ENCODE assay signal across 29 cellular contexts in genomic region chr22:35681454-35682050, GRCh38. TPM values are rescaled to one million over a fixed set of nuclear protein-coding genes. Genes with fewer than 3 reads are reported as not detected.
DNase-seq lines count a peak whose midpoint lies in the region; ATAC-seq and TF ChIP-seq lines count a peak whose summit lies in the region.
"Had no signal": no experiment of that assay in that cellular context is flagged by ENCODE, and none has a peak within 500 bp of the region (broad histone marks: within the 10 kb centered on the region; RNA-seq: fewer than 3 reads in every experiment).

No MANE protein-coding gene starts in this region.

- H3K36me3 Mint-ChIP-seq in activated T-helper 1 cell treated with anti-CD3 and anti-CD28 coated beads, Interleukin-12 subunit alpha, Interleukin-12 subunit beta, Interleukin-2, Interleukin-4 antibody, amounts not matched to agents 30 ng/mL and 10 ng/mL and 1 ng/mL, durations not matched to agents 14 hours and 24 hours and 36 hours (ENCODE audit: low read depth), result peaks cover 17% of the 10 kb centered on the region
- H3K36me3 Mint-ChIP-seq: CD4-positive, CD25-positive, alpha-beta regulatory T cell had no signal

- no peak overlapping the region for H4K8ac ChIP-seq in trophoblast cell (ENCODE audit: low read depth, low read length)

- intact Hi-C loops in OCI-LY7 (cut with micrococcal nuclease; ENCODE audit: unreplicated experiment), result no loop called here
- intact Hi-C loops in activated T-helper 1 cell treated with anti-CD3 and anti-CD28 coated beads, Interleukin-12 subunit alpha, Interleukin-12 subunit beta, Interleukin-2, Interleukin-4 antibody, amounts not matched to agents 30 ng/mL and 10 ng/mL and 1 ng/mL, durations not matched to agents 14 hours and 24 hours and 36 hours (cut with micrococcal nuclease), result no loop called here

- H3K27me3 ChIP-seq in trophoblast cell (ENCODE audit: insufficient read depth, low read length), result no peaks in the 10 kb centered on the region
- H3K27me3 ChIP-seq: SJSA1 had no signal

- no peaks in the 10 kb centered on the region for H3K79me2 ChIP-seq in OCI-LY7 (ENCODE audit: insufficient read depth, low read depth, low read length)
- H3K79me2 ChIP-seq in trophoblast cell (ENCODE audit: control insufficient read depth, insufficient read depth, low read length, poor library complexity), result no peaks in the 10 kb centered on the region

- BruUV-seq in OCI-LY7 (replicated peaks; lab: Mats Ljungman, UMichigan), result no TSS peak

- H3K36me3 ChIP-seq in OCI-LY7 (ENCODE audit: insufficient read depth, low read length), result no peaks in the 10 kb centered on the region; the same call in 1 of the 2 replicates
- H3K36me3 ChIP-seq in trophoblast cell (ENCODE audit: control insufficient read depth in 1 of 2, insufficient read depth in 2 of 2, low read length in 2 of 2), result no peaks in the 10 kb centered on the region
- H3K36me3 ChIP-seq: SJSA1 had no signal

- H3K4me3 Mint-ChIP-seq in activated T-helper 1 cell treated with anti-CD3 and anti-CD28 coated beads, Interleukin-12 subunit alpha, Interleukin-12 subunit beta, Interleukin-2, Interleukin-4 antibody, amounts not matched to agents 30 ng/mL and 10 ng/mL and 1 ng/mL, durations not matched to agents 14 hours and 24 hours and 36 hours, result no peak overlapping the region
- H3K4me3 Mint-ChIP-seq: CD4-positive, CD25-positive, alpha-beta regulatory T cell had no signal

- H3K9ac ChIP-seq in trophoblast cell (ENCODE audit: low read length), result no peak overlapping the region

- no peaks in the 10 kb centered on the region for H4K20me1 ChIP-seq in OCI-LY7 (ENCODE audit: insufficient read depth, low read length)

- no peak overlapping the region for H3K27ac ChIP-seq in OCI-LY7 (ENCODE audit: low read depth, low read length, poor library complexity, severe bottlenecking)
- no peak overlapping the region for H3K27ac ChIP-seq in trophoblast cell (ENCODE audit: low read depth, low read length)
- H3K27ac ChIP-seq: 22Rv1, PC-9, SJSA1 had no signal

- H2BK12ac ChIP-seq in trophoblast cell (ENCODE audit: low read length), result no peak overlapping the region

- H3K4me2 ChIP-seq in OCI-LY7 (ENCODE audit: low read length) (no peak overlapping the region), trophoblast cell (ENCODE audit: low read length) (no peak overlapping the region)
- H3K4me2 ChIP-seq: PC-9 had no signal

- no peak overlapping the region for H2BK5ac ChIP-seq in trophoblast cell (ENCODE audit: low read depth, low read length, poor library complexity)

- H2AFZ ChIP-seq in OCI-LY7 (ENCODE audit: low read length) (no peak overlapping the region), trophoblast cell (ENCODE audit: insufficient read depth, low read length, poor library complexity) (no peak overlapping the region)
- H2AFZ ChIP-seq: PC-9 had no signal

- TF ChIP-seq CTCF in OCI-LY7 (conservative IDR thresholded peaks at IDR 0.05; ENCODE audit: low read length), result no peak

- peaks cover 3% of the 10 kb centered on the region for H3K79me1 ChIP-seq in trophoblast cell (ENCODE audit: low read length)

- H2BK120ac ChIP-seq in trophoblast cell (ENCODE audit: insufficient read depth, low read length, poor library complexity), result no peak overlapping the region

- H3K23ac ChIP-seq in trophoblast cell (ENCODE audit: low read length), result no peak overlapping the region

- no peak overlapping the region for H4K91ac ChIP-seq in trophoblast cell (ENCODE audit: low read depth, low read length)

- peaks cover 16% of the 10 kb centered on the region for H3K4me1 Mint-ChIP-seq in activated T-helper 1 cell treated with anti-CD3 and anti-CD28 coated beads, Interleukin-12 subunit alpha, Interleukin-12 subunit beta, Interleukin-2, Interleukin-4 antibody, amounts not matched to agents 30 ng/mL and 10 ng/mL and 1 ng/mL, durations not matched to agents 14 hours and 24 hours and 36 hours (ENCODE audit: low read depth)

- peaks cover 3% of the 10 kb centered on the region for H3K27me3 Mint-ChIP-seq in activated T-helper 1 cell treated with anti-CD3 and anti-CD28 coated beads, Interleukin-12 subunit alpha, Interleukin-12 subunit beta, Interleukin-2, Interleukin-4 antibody, amounts not matched to agents 30 ng/mL and 10 ng/mL and 1 ng/mL, durations not matched to agents 14 hours and 24 hours and 36 hours (ENCODE audit: insufficient read depth)
- H3K27me3 Mint-ChIP-seq: CD4-positive, CD25-positive, alpha-beta regulatory T cell had no signal

- H3K14ac ChIP-seq in trophoblast cell (ENCODE audit: low read length), result no peak overlapping the region

- no peak overlapping the region for H3K18ac ChIP-seq in trophoblast cell (ENCODE audit: low read length)

- no peak for ATAC-seq in GM21381 (IDR thresholded peaks at IDR 0.05; ENCODE audit: unreplicated experiment)
- ATAC-seq: GM12878, Right ventricle myocardium inferior had no signal

- CTCF ChIA-PET in OCI-LY7 (lab: Charles Lee; ENCODE audit: unreplicated experiment), result no interaction called here

- no peaks in the 10 kb centered on the region for H3K9me2 ChIP-seq in OCI-LY7 (ENCODE audit: insufficient read depth, low read length)

- POLR2A ChIA-PET in OCI-LY7 (lab: Charles Lee), result no interaction called here

- peaks cover 34% of the 10 kb centered on the region; the same call in 1 of the 2 replicates for H3K9me3 ChIP-seq in OCI-LY7 (ENCODE audit: low read length)
- H3K9me3 ChIP-seq in trophoblast cell (ENCODE audit: insufficient read depth, low read depth, low read length), result no peaks in the 10 kb centered on the region
- H3K9me3 ChIP-seq: SJSA1 had no signal

- DNase-seq in DMS 273 (lab: John Stamatoyannopoulos, UW; ENCODE audit: unreplicated experiment) (peak; percentile 18), DMS 273 treated with DMSO at 0.1 percent for 48 hours (lab: John Stamatoyannopoulos, UW) (no peak), OCI-LY7 (ENCODE audit: low spot score) (peak; percentile 57), islet precursor cell (peak; percentile 94), trophoblast cell (peak; percentile 85 to 95), ureter (ENCODE audit: low spot score) (no peak)
- DNase-seq in activated T-helper 1 cell treated with anti-CD3 and anti-CD28 coated beads, Interleukin-12 subunit alpha, Interleukin-12 subunit beta, Interleukin-2, Interleukin-4 antibody, amounts not matched to agents 30 ng/mL and 10 ng/mL and 1 ng/mL, durations not matched to agents 14 hours and 24 hours and 36 hours (ENCODE audit: low spot score), result no peak
- DNase-seq: CD4-positive, CD25-positive, alpha-beta regulatory T cell; GDM1; HCEC 1CT; Karpas-422; NCI-H1105; NCI-H1436 treated with DMSO at 0.1 percent for 48 hours; NCI-H187 treated with DMSO at 0.1 percent for 48 hours; NCI-H2107; NCI-H446 treated with DMSO at 0.1 percent for 48 hours; NCI-H526; NCI-H82; NK-92 treated with Interleukin-12 subunit alpha and Interleukin-12 subunit beta, amount 100 ng/mL, for 24 hours; PC-9 had no signal

- H3K9me3 Mint-ChIP-seq in activated T-helper 1 cell treated with anti-CD3 and anti-CD28 coated beads, Interleukin-12 subunit alpha, Interleukin-12 subunit beta, Interleukin-2, Interleukin-4 antibody, amounts not matched to agents 30 ng/mL and 10 ng/mL and 1 ng/mL, durations not matched to agents 14 hours and 24 hours and 36 hours, result peaks cover 16% of the 10 kb centered on the region

- no peak overlapping the region for H3K4me3 ChIP-seq in OCI-LY7 (ENCODE audit: low read depth, low read length, poor library complexity, severe bottlenecking)
- H3K4me3 ChIP-seq in trophoblast cell (ENCODE audit: low read depth, low read length), result no peak overlapping the region
- H3K4me3 ChIP-seq: GM12878, PC-9, SJSA1 had no signal

- no peak overlapping the region for H4K12ac ChIP-seq in trophoblast cell (ENCODE audit: low read depth, low read length)

- no peak overlapping the region for H2AK5ac ChIP-seq in trophoblast cell (ENCODE audit: low read length)

- WGBS in trophoblast cell (ENCODE audit: extremely low coverage, insufficient coverage, insufficient read length), result no CpG with 5 or more reads among the region's 4 CpGs

- H3K27ac Mint-ChIP-seq in activated T-helper 1 cell treated with anti-CD3 and anti-CD28 coated beads, Interleukin-12 subunit alpha, Interleukin-12 subunit beta, Interleukin-2, Interleukin-4 antibody, amounts not matched to agents 30 ng/mL and 10 ng/mL and 1 ng/mL, durations not matched to agents 14 hours and 24 hours and 36 hours, result no peak overlapping the region

- H3K4me1 ChIP-seq in OCI-LY7 (ENCODE audit: insufficient read depth, low read length, poor library complexity, severe bottlenecking) (peaks cover 27% of the 10 kb centered on the region), trophoblast cell (ENCODE audit: control insufficient read depth in 1 of 2, insufficient read depth in 2 of 2, low read length in 2 of 2) (no peaks in the 10 kb centered on the region)

- no peak overlapping the region for H3K4ac ChIP-seq in trophoblast cell (ENCODE audit: low read depth, low read length)

RNA-seq across cellular contexts. Expression of gene APOL6, which starts 33.3 kb away (rescaled TPM):
- 27.8 and 28.8 TPM in 2 replicates for total RNA-seq in OCI-LY7 (2014; rRNA removed; shearing (Covaris generic))
- 22.0 and 22.1 TPM in 2 replicates for total RNA-seq in OCI-LY7 (2022)
- polyA plus RNA-seq in trophoblast cell (2013), result 0.37 and 0.43 TPM in 2 replicates
- 37.2 TPM for total RNA-seq in ureter
- 27.3 and 27.7 TPM in 2 replicates for total RNA-seq in activated T-helper 1 cell treated with anti-CD3 and anti-CD28 coated beads, Interleukin-12 subunit alpha, Interleukin-12 subunit beta, Interleukin-2, Interleukin-4 antibody, amounts not matched to agents 30 ng/mL and 10 ng/mL and 1 ng/mL, durations not matched to agents 14 hours and 24 hours and 36 hours

RNA-seq across cellular contexts. Expression of gene APOL5, which starts 36.1 kb away (rescaled TPM):
- 1.8 and 3.9 TPM in 2 replicates for total RNA-seq in OCI-LY7 (2014; rRNA removed; shearing (Covaris generic))
- total RNA-seq in OCI-LY7 (2022), result 0.67 and 1.2 TPM in 2 replicates
- not detected in 2 replicates for polyA plus RNA-seq in trophoblast cell (2013)
- not detected for total RNA-seq in ureter
- total RNA-seq in activated T-helper 1 cell treated with anti-CD3 and anti-CD28 coated beads, Interleukin-12 subunit alpha, Interleukin-12 subunit beta, Interleukin-2, Interleukin-4 antibody, amounts not matched to agents 30 ng/mL and 10 ng/mL and 1 ng/mL, durations not matched to agents 14 hours and 24 hours and 36 hours, result not detected in 2 replicates
- total RNA-seq: CD4-positive, CD25-positive, alpha-beta regulatory T cell; GM12878; H1; HT-29; PC-9; Right ventricle myocardium inferior; RPMI7951; SJSA1 had no signal
- polyA plus RNA-seq: BJ; CD4-positive, CD25-positive, alpha-beta regulatory T cell; GM12878; H1 had no signal

Comparison
In these comparisons a context has a peak if more than half of its experiments do, and no peak if none do; other contexts are left out.
1. DNase-seq: peak in DMS 273 (single experiment), OCI-LY7 (single experiment), islet precursor cell (single experiment) and trophoblast cell (2 of 2); none in DMS 273 treated with DMSO at 0.1 percent for 48 hours (single experiment), ureter (single experiment) and activated T-helper 1 cell treated with anti-CD3 and anti-CD28 coated beads, Interleukin-12 subunit alpha, Interleukin-12 subunit beta, Interleukin-2, Interleukin-4 antibody, amounts not matched to agents 30 ng/mL and 10 ng/mL and 1 ng/mL, durations not matched to agents 14 hours and 24 hours and 36 hours (single experiment).